13 cellular contexts compared by ENCODE assay signal in the genomic region with DNA sequence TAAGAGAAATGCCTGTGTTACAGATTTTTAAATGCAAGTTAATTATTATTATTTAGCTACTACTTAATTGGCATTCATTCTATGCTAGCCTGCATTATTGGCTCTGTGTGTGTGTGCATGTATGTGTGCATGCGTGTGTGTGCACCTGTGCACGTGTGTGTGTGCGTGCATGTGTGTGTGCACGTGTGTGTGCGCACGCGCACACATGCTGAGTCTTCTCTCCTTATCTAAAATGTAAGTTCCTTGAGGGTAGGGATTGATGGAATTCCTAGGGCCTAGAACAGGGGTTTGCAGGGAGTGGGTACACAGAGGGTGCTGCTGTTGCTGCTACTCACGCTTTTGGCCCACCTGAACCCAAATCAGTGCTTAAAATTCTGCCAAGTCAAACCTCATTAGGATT. TPM values are rescaled to one million over a fixed set of nuclear protein-coding genes. Genes with fewer than 3 reads are reported as not detected.
DNase-seq lines count a peak whose midpoint lies in the region; ATAC-seq and TF ChIP-seq lines count a peak whose summit lies in the region.
"Had no signal": no experiment of that assay in that cellular context is flagged by ENCODE, and none has a peak within 500 bp of the region (broad histone marks: within the 10 kb centered on the region; RNA-seq: fewer than 3 reads in every experiment).

No MANE protein-coding gene starts in this region.

- no peak for TF ChIP-seq CTCF in CD4-positive, alpha-beta T cell (IDR thresholded peaks at IDR 0.05)
- TF ChIP-seq CTCF in GM23338 (conservative IDR thresholded peaks at IDR 0.05; ENCODE audit: low read depth in 2 of 2), result no peak
- no peak for TF ChIP-seq CTCF in nephron progenitor cell (IDR thresholded peaks at IDR 0.05)
- no peak for TF ChIP-seq CTCF in vagina (IDR thresholded peaks at IDR 0.05)

- ATAC-seq in CD4-positive, alpha-beta T cell (ENCODE audit: poor library complexity), result no peak
- no peak for ATAC-seq in GM23338
- ATAC-seq in central memory CD8-positive, alpha-beta T cell (replicated peaks; ENCODE audit: extremely low read depth, poor library complexity, severe bottlenecking), result no peak

- no peaks in the 10 kb centered on the region for H3K27me3 ChIP-seq in CD4-positive, alpha-beta T cell (ENCODE audit: control insufficient read depth, insufficient read depth, low read length)
- H3K27me3 ChIP-seq in GM23338 (ENCODE audit: insufficient read depth) (no peaks in the 10 kb centered on the region), vagina (no peaks in the 10 kb centered on the region)
- H3K27me3 ChIP-seq: body of pancreas, thyroid gland had no signal

- no peak overlapping the region for H3K27ac ChIP-seq in CD4-positive, alpha-beta T cell (ENCODE audit: low read depth, low read length)
- no peak overlapping the region for H3K27ac ChIP-seq in GM23338 (ENCODE audit: low read depth)
- no peak overlapping the region for H3K27ac ChIP-seq in vagina
- H3K27ac ChIP-seq: body of pancreas had no signal

- POLR2A ChIA-PET in CD4-positive, alpha-beta T cell (lab: Charles Lee), result no interaction called here

- 0 out of 2 replicates have a peak overlapping the region, but pooled peaks have one; percentile 10 for H3K4me2 ChIP-seq in GM23338

- H3K9me3 Mint-ChIP-seq in CD4-positive, alpha-beta T cell, result no peaks in the 10 kb centered on the region
- H3K9me3 Mint-ChIP-seq in GM23338 (no peaks in the 10 kb centered on the region), nephron progenitor cell (no peaks in the 10 kb centered on the region)
- no peaks in the 10 kb centered on the region for H3K9me3 Mint-ChIP-seq in central memory CD8-positive, alpha-beta T cell
- H3K9me3 Mint-ChIP-seq: activated naive CD4-positive, alpha-beta T cell treated with anti-CD3 and anti-CD28 coated beads for 36 hours had no signal

- peak overlapping the region; percentile 60 for H3K27ac Mint-ChIP-seq in CD4-positive, alpha-beta T cell
- H3K27ac Mint-ChIP-seq in GM23338 (no peak overlapping the region), nephron progenitor cell (peak overlapping the region; percentile 93)
- H3K27ac Mint-ChIP-seq in central memory CD8-positive, alpha-beta T cell (ENCODE audit: low read depth), result peak overlapping the region; percentile 94

- H3K4me1 ChIP-seq in GM23338 (ENCODE audit: insufficient read depth) (peaks cover 9% of the 10 kb centered on the region), vagina (peaks cover 16% of the 10 kb centered on the region)

- no peaks in the 10 kb centered on the region for H3K27me3 Mint-ChIP-seq in CD4-positive, alpha-beta T cell
- H3K27me3 Mint-ChIP-seq in GM23338 (ENCODE audit: insufficient read depth, low read depth, poor library complexity) (peaks cover 8% of the 10 kb centered on the region), nephron progenitor cell (ENCODE audit: low read depth, poor library complexity) (peaks cover 10% of the 10 kb centered on the region)
- no peaks in the 10 kb centered on the region for H3K27me3 Mint-ChIP-seq in central memory CD8-positive, alpha-beta T cell

- H3K9me2 ChIP-seq in GM23338 (ENCODE audit: insufficient read depth), result peaks cover 4% of the 10 kb centered on the region; the same call in 1 of the 2 replicates

- CTCF ChIA-PET in CD4-positive, alpha-beta T cell (lab: Charles Lee), result no interaction called here

- DNase-seq in CD4-positive, alpha-beta T cell, result no peak
- DNase-seq in GM23338 (ENCODE audit: low spot score), result no peak
- DNase-seq in central memory CD8-positive, alpha-beta T cell (ENCODE audit: low spot score in 2 of 2), result no peak
- DNase-seq in nephron progenitor cell, result no peak
- no peak for DNase-seq in stimulated activated CD4-positive, alpha-beta T cell treated with anti-CD3 and anti-CD28 coated beads, Interleukin-4, amount 100 ng/mL, for 1 hour
- DNase-seq in NCI-H2081 (lab: John Stamatoyannopoulos, UW), result no peak
- DNase-seq in vagina (ENCODE audit: extremely low spot score in 2 of 2), result no peak
- DNase-seq: dermis blood vessel endothelial cell, NCI-H1048, NCI-H69, thyroid gland had no signal

- H2AFZ ChIP-seq in GM23338, result peak overlapping the region; percentile 73

- H3K4me3 ChIP-seq in GM23338 (no peak overlapping the region), vagina (no peak overlapping the region)
- H3K4me3 ChIP-seq: body of pancreas, thyroid gland had no signal

- no peak for TF ChIP-seq POLR2A in vagina (IDR thresholded peaks at IDR 0.05)

- peaks cover 69% of the 10 kb centered on the region for H3K4me1 Mint-ChIP-seq in CD4-positive, alpha-beta T cell (ENCODE audit: low read depth)
- H3K4me1 Mint-ChIP-seq in GM23338 (peaks cover 39% of the 10 kb centered on the region), nephron progenitor cell (peaks cover 94% of the 10 kb centered on the region)
- H3K4me1 Mint-ChIP-seq in central memory CD8-positive, alpha-beta T cell, result peaks cover 52% of the 10 kb centered on the region

- intact Hi-C loops in CD4-positive, alpha-beta T cell (cut with DNase I, micrococcal nuclease), result loop anchor here in 1 of 2 experiments (5.0 kb wide), 1 partner anchor 44 kb away; a partner anchor contains a TSS
- intact Hi-C loops in vagina (cut with DNase I), result no loop called here

- peaks cover 38% of the 10 kb centered on the region for H3K36me3 Mint-ChIP-seq in CD4-positive, alpha-beta T cell (ENCODE audit: low read depth)
- no peaks in the 10 kb centered on the region for H3K36me3 Mint-ChIP-seq in GM23338 (ENCODE audit: low read depth)
- H3K36me3 Mint-ChIP-seq in central memory CD8-positive, alpha-beta T cell (ENCODE audit: insufficient read depth), result peaks cover 4% of the 10 kb centered on the region
- H3K36me3 Mint-ChIP-seq in nephron progenitor cell (ENCODE audit: low read depth), result no peaks in the 10 kb centered on the region

- H3K36me3 ChIP-seq in GM23338 (ENCODE audit: insufficient read depth) (no peaks in the 10 kb centered on the region), vagina (no peaks in the 10 kb centered on the region)
- H3K36me3 ChIP-seq: thyroid gland had no signal

- H4K20me1 ChIP-seq in GM23338 (replicated peaks; ENCODE audit: insufficient read depth), result no peaks in the 10 kb centered on the region

- no peaks in the 10 kb centered on the region for H3K9me3 ChIP-seq in CD4-positive, alpha-beta T cell (ENCODE audit: control insufficient read depth, low read length)
- no peaks in the 10 kb centered on the region for H3K9me3 ChIP-seq in vagina
- H3K9me3 ChIP-seq: body of pancreas, thyroid gland had no signal

- H3K79me2 ChIP-seq in GM23338 (replicated peaks; ENCODE audit: insufficient read depth), result no peaks in the 10 kb centered on the region

- H3K4me3 Mint-ChIP-seq in CD4-positive, alpha-beta T cell, result no peak overlapping the region
- H3K4me3 Mint-ChIP-seq in GM23338, result no peak overlapping the region
- peak overlapping the region; percentile 54 for H3K4me3 Mint-ChIP-seq in central memory CD8-positive, alpha-beta T cell
- H3K4me3 Mint-ChIP-seq in nephron progenitor cell, result no peak overlapping the region
- H3K4me3 Mint-ChIP-seq: activated naive CD4-positive, alpha-beta T cell treated with anti-CD3 and anti-CD28 coated beads for 36 hours had no signal

- H3F3A ChIP-seq in GM23338 (replicated peaks; ENCODE audit: low read depth), result no peaks in the 10 kb centered on the region

TF ChIP-seq in GM23338, 12 proteins besides CTCF, POLR2A, EP300 and RAD21 (continues in another document):
- TF ChIP-seq, protein P1, sequence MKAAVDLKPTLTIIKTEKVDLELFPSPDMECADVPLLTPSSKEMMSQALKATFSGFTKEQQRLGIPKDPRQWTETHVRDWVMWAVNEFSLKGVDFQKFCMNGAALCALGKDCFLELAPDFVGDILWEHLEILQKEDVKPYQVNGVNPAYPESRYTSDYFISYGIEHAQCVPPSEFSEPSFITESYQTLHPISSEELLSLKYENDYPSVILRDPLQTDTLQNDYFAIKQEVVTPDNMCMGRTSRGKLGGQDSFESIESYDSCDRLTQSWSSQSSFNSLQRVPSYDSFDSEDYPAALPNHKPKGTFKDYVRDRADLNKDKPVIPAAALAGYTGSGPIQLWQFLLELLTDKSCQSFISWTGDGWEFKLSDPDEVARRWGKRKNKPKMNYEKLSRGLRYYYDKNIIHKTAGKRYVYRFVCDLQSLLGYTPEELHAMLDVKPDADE (IDR thresholded peaks at IDR 0.05), result no peak
- no peak for TF ChIP-seq STAT1 (IDR thresholded peaks at IDR 0.05; ENCODE audit: unreplicated experiment)

RNA-seq across cellular contexts. Expression of a gene that starts 43.8 kb away (rescaled TPM):
- total RNA-seq in CD4-positive, alpha-beta T cell, result 10 to 100 TPM; 40.9 to 44.3 TPM
- 13.0 and 17.4 TPM in 2 replicates for total RNA-seq in GM23338 (2014; rRNA removed; shearing (Covaris generic))
- 4.4 and 5.6 TPM in 2 replicates for polyA plus RNA-seq in GM23338 (2016; fragmentation: Nextera tagmentation; extraction: Ambion mirVana)
- 45.4 TPM for total RNA-seq in vagina
